ENCODE assay signal across 1 cellular context in genomic region chr1:223752721-223753515, GRCh38.
TF ChIP-seq lines count a peak whose summit lies in the region.

No MANE protein-coding gene starts in this region.

TF ChIP-seq in HepG2, 621 proteins besides CTCF, POLR2A, EP300 and RAD21:
- TF ChIP-seq CBX1 (IDR thresholded peaks at IDR 0.05; ENCODE audit: low read depth) (no peak), GABPA (IDR thresholded peaks at IDR 0.05; ENCODE audit: low read depth, low read length) (no peak), GABPA (CRISPR knock-in tag; IDR thresholded peaks at IDR 0.05; ENCODE audit: low read depth) (no peak), ZNF577 (CRISPR knock-in tag; IDR thresholded peaks at IDR 0.05; ENCODE audit: borderline replicate concordance, low read depth) (no peak), DMTF1 (CRISPR knock-in tag; IDR thresholded peaks at IDR 0.05) (no peak), ZNF263 (CRISPR knock-in tag; IDR thresholded peaks at IDR 0.05) (no peak), FLYWCH1 (CRISPR knock-in tag; IDR thresholded peaks at IDR 0.05) (no peak), ZNF30 (CRISPR knock-in tag; IDR thresholded peaks at IDR 0.05) (no peak), MNT (IDR thresholded peaks at IDR 0.05) (no peak), DNMT1 (CRISPR knock-in tag; IDR thresholded peaks at IDR 0.05) (no peak), ZNF788 (CRISPR knock-in tag; IDR thresholded peaks at IDR 0.05; ENCODE audit: borderline replicate concordance) (no peak), ZSCAN22 (CRISPR knock-in tag; IDR thresholded peaks at IDR 0.05) (no peak), ZFP37 (CRISPR knock-in tag; IDR thresholded peaks at IDR 0.05; ENCODE audit: borderline replicate concordance) (no peak), ZNF430 (CRISPR knock-in tag; IDR thresholded peaks at IDR 0.05) (no peak), NPAS2 (CRISPR knock-in tag; IDR thresholded peaks at IDR 0.05; ENCODE audit: borderline replicate concordance) (no peak), CEBPB (IDR thresholded peaks at IDR 0.05; ENCODE audit: borderline replicate concordance, low read depth, low read length) (no peak), EZH2 (conservative IDR thresholded peaks at IDR 0.05; ENCODE audit: low read depth, low read length) (no peak)
- TF ChIP-seq, protein P1, sequence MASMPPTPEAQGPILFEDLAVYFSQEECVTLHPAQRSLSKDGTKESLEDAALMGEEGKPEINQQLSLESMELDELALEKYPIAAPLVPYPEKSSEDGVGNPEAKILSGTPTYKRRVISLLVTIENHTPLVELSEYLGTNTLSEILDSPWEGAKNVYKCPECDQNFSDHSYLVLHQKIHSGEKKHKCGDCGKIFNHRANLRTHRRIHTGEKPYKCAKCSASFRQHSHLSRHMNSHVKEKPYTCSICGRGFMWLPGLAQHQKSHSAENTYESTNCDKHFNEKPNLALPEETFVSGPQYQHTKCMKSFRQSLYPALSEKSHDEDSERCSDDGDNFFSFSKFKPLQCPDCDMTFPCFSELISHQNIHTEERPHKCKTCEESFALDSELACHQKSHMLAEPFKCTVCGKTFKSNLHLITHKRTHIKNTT (CRISPR knock-in tag; IDR thresholded peaks at IDR 0.05), result no peak
- TF ChIP-seq, protein P2, sequence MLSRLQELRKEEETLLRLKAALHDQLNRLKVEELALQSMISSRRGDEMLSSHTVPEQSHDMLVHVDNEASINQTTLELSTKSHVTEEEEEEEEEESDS (CRISPR knock-in tag; IDR thresholded peaks at IDR 0.05; ENCODE audit: borderline replicate concordance), result no peak
- TF ChIP-seq, protein P3, sequence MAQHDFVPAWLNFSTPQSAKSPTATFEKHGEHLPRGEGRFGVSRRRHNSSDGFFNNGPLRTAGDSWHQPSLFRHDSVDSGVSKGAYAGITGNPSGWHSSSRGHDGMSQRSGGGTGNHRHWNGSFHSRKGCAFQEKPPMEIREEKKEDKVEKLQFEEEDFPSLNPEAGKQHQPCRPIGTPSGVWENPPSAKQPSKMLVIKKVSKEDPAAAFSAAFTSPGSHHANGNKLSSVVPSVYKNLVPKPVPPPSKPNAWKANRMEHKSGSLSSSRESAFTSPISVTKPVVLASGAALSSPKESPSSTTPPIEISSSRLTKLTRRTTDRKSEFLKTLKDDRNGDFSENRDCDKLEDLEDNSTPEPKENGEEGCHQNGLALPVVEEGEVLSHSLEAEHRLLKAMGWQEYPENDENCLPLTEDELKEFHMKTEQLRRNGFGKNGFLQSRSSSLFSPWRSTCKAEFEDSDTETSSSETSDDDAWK (CRISPR knock-in tag; IDR thresholded peaks at IDR 0.05), result no peak
- TF ChIP-seq, protein P4, sequence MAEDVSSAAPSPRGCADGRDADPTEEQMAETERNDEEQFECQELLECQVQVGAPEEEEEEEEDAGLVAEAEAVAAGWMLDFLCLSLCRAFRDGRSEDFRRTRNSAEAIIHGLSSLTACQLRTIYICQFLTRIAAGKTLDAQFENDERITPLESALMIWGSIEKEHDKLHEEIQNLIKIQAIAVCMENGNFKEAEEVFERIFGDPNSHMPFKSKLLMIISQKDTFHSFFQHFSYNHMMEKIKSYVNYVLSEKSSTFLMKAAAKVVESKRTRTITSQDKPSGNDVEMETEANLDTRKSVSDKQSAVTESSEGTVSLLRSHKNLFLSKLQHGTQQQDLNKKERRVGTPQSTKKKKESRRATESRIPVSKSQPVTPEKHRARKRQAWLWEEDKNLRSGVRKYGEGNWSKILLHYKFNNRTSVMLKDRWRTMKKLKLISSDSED (CRISPR knock-in tag; IDR thresholded peaks at IDR 0.05), result no peak
